ENCODE assay signal across 11 cellular contexts in the genomic region with DNA sequence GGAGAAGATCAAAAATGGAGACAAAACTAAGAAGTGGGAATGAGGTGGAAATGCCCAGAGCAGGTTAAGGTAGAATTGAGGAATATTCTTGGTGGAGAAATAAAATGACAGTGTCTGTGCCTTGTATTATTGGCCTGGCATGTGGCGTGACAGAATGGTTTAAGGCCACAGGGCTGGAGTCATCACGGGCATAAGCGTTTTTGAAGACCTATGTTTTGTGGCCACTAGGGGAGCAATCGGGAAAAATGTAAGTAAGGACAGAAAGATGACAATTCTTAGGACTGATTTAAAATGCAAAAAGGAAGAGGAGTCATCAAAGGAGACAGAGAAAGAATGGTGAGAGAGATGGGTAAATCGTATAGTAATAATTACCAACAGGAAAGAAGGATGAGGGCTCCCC.
DNase-seq lines count a peak whose midpoint lies in the region; ATAC-seq, FAIRE-seq and TF ChIP-seq lines count a peak whose summit lies in the region.
"Had no signal": no experiment of that assay in that cellular context is flagged by ENCODE, and none has a peak within 500 bp of the region (broad histone marks: within the 10 kb centered on the region; RNA-seq: fewer than 3 reads in every experiment).

No MANE protein-coding gene starts in this region.

- peak; percentile 11 for TF ChIP-seq CTCF in AG04449 (IDR thresholded peaks at IDR 0.05; ENCODE audit: insufficient read depth, low read length, missing control alignments)
- peak; percentile 60 for TF ChIP-seq CTCF in Panc1 (IDR thresholded peaks at IDR 0.05)
- no peak for TF ChIP-seq CTCF in ovary (IDR thresholded peaks at IDR 0.05)

- intact Hi-C loops in Panc1 (cut with micrococcal nuclease; ENCODE audit: unreplicated experiment) (no loop called here), ovary (cut with DNase I) (no loop called here)

- in situ Hi-C loops in Panc1 (cut with HindIII; ENCODE audit: low pct_unique_long_range_greater_than_20kb, low sequenced_read_pairs) = no loop called here

- 67 to 74% (median 72%) methylated on average over 5 of the region's 5 CpGs for WGBS in ovary, 3 donors

- FAIRE-seq in GM12891 (lab: Jason Lieb, UNC) = peak; percentile 5

- CTCF ChIA-PET in AG04449 (lab: Yijun Ruan, JAX) (interaction anchor here (1.0 to 1.6 kb wide), 2 partner anchors 11 to 330 kb away, joined by 3 to 11 read pairs; no protein-coding TSS in a partner anchor), Panc1 (lab: Charles Lee) (no interaction called here)
- CTCF ChIA-PET in activated CD8-positive, alpha-beta memory T cell treated with anti-CD3 and anti-CD28 coated beads, Interleukin-2, amount 10 ng/mL, durations not matched to agents 7 days and 5 days (lab: Charles Lee) = interaction anchor here (1.4 kb wide), 1 partner anchor 14 kb away, joined by 3 read pairs; no protein-coding TSS in a partner anchor

- ATAC-seq in Panc1 (no peak), GM21526 (IDR thresholded peaks at IDR 0.05; ENCODE audit: low FRiP score, unreplicated experiment) (no peak)
- no peak for ATAC-seq in activated CD8-positive, alpha-beta memory T cell treated with anti-CD3 and anti-CD28 coated beads, Interleukin-2, amount 10 ng/mL, durations not matched to agents 7 days and 5 days

- peaks cover 25% of the 10 kb centered on the region for H3K27me3 Mint-ChIP-seq in activated CD8-positive, alpha-beta memory T cell treated with anti-CD3 and anti-CD28 coated beads, Interleukin-2, amount 10 ng/mL, durations not matched to agents 7 days and 5 days

- no TSS peak for BruUV-seq in Panc1 (replicated peaks; lab: Mats Ljungman, UMichigan)

- TF ChIP-seq POLR2A in GM12891 (IDR thresholded peaks at IDR 0.05; ENCODE audit: low read depth, low read length) (no peak), ovary (IDR thresholded peaks at IDR 0.05) (no peak)

- H3K4me1 Mint-ChIP-seq in activated CD8-positive, alpha-beta memory T cell treated with anti-CD3 and anti-CD28 coated beads, Interleukin-2, amount 10 ng/mL, durations not matched to agents 7 days and 5 days = no peaks in the 10 kb centered on the region

- no peak overlapping the region for H3K4me3 Mint-ChIP-seq in activated CD8-positive, alpha-beta memory T cell treated with anti-CD3 and anti-CD28 coated beads, Interleukin-2, amount 10 ng/mL, durations not matched to agents 7 days and 5 days

- POLR2A ChIA-PET in AG04449 (lab: Yijun Ruan, JAX) (no interaction called here), Panc1 (lab: Charles Lee) (no interaction called here)

- H3K4me1 ChIP-seq in Panc1 (ENCODE audit: control insufficient read depth, insufficient read depth, low read length) (no peaks in the 10 kb centered on the region), ovary (ENCODE audit: insufficient read depth) (no peaks in the 10 kb centered on the region)

- H3K4me3 ChIP-seq in AG04449 (ENCODE audit: low read depth, low read length) (no peak overlapping the region), Panc1 (ENCODE audit: low read depth in 2 of 2, low read length in 2 of 2) (no peak overlapping the region), ovary (no peak overlapping the region)

- no peaks in the 10 kb centered on the region for H3K36me3 ChIP-seq in Panc1 (ENCODE audit: control insufficient read depth, insufficient read depth, low read length)
- no peaks in the 10 kb centered on the region for H3K36me3 ChIP-seq in ovary

- TF ChIP-seq EP300 in ovary (IDR thresholded peaks at IDR 0.05) = no peak

- H3K27ac Mint-ChIP-seq in activated CD8-positive, alpha-beta memory T cell treated with anti-CD3 and anti-CD28 coated beads, Interleukin-2, amount 10 ng/mL, durations not matched to agents 7 days and 5 days = no peak overlapping the region

- H3K27ac ChIP-seq in Panc1 (ENCODE audit: low read length) = no peak overlapping the region
- no peak overlapping the region for H3K27ac ChIP-seq in ovary

- H3K36me3 Mint-ChIP-seq in activated CD8-positive, alpha-beta memory T cell treated with anti-CD3 and anti-CD28 coated beads, Interleukin-2, amount 10 ng/mL, durations not matched to agents 7 days and 5 days = no peaks in the 10 kb centered on the region

- H3K9me3 ChIP-seq in Panc1 (ENCODE audit: control insufficient read depth, insufficient read depth, low read depth, low read length) = no peaks in the 10 kb centered on the region
- H3K9me3 ChIP-seq in ovary = no peaks in the 10 kb centered on the region

- H3K27me3 ChIP-seq in Panc1 (ENCODE audit: control insufficient read depth, insufficient read depth, low read length) (peaks cover 4% of the 10 kb centered on the region; the same call in 1 of the 2 replicates), ovary (no peaks in the 10 kb centered on the region)

- DNase-seq in AG04449 (ENCODE audit: low read depth, low spot score) = no peak
- no peak for DNase-seq in GM12891 (ENCODE audit: insufficient read length, low spot score)
- no peak for DNase-seq in Panc1 (ENCODE audit: low read depth, low spot score)
- DNase-seq in germinal center (ENCODE audit: low spot score) = peak; percentile 36
- no peak for DNase-seq in activated CD8-positive, alpha-beta memory T cell treated with anti-CD3 and anti-CD28 coated beads, Interleukin-2, amount 10 ng/mL, durations not matched to agents 7 days and 5 days
- no peak for DNase-seq in NCI-H446 (lab: John Stamatoyannopoulos, UW)
- no peak for DNase-seq in ovary
- DNase-seq: aorta, DMS79, NCI-H187 treated with DMSO at 0.1 percent for 48 hours had no signal

- H3K9me3 Mint-ChIP-seq in activated CD8-positive, alpha-beta memory T cell treated with anti-CD3 and anti-CD28 coated beads, Interleukin-2, amount 10 ng/mL, durations not matched to agents 7 days and 5 days (ENCODE audit: low read depth) = no peaks in the 10 kb centered on the region

TF ChIP-seq in GM12891, 5 proteins besides CTCF, POLR2A, EP300 and RAD21:
- TF ChIP-seq POU2F2 (IDR thresholded peaks at IDR 0.05; ENCODE audit: low read depth, low read length) (no peak), PAX5 (IDR thresholded peaks at IDR 0.05; ENCODE audit: insufficient read depth, low read length, severe bottlenecking) (no peak), SPI1 (IDR thresholded peaks at IDR 0.05; ENCODE audit: low read depth, low read length) (no peak)

Comparison
In these comparisons a context has a peak if more than half of its experiments do, and no peak if none do; other contexts are left out.
1. CTCF ChIP-seq: peak in AG04449 (single experiment) and Panc1 (single experiment); none in ovary (0 of 3).